1 cellular context compared by ENCODE assay signal in the genomic region with DNA sequence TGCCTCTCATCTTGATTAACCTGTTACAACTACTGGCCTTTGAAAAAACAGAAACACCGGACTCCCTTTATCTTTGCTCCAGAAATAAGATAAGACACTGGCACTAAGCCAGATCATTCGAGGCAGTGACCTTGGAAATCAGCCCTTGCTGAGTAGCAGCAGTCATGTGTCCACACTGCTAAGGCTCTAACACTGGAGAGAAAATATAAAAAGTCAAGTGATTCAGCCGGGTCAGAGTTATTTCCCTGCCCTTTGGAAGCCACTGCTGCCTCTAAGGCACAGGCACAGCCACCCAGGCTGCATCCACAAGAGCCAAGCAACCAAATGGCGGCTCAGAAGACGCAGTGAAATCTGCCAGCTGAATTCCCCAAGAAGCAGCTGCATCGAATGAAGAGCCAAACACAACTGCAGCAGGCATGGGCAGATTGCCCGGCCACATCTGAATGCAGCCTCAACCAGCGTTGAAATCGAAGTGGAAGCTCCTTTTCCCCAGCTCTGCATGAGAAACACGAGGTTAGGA.
TF ChIP-seq lines count a peak whose summit lies in the region.

No MANE protein-coding gene starts in this region.

TF ChIP-seq in GM23338, 12 proteins besides CTCF, POLR2A, EP300 and RAD21 (continued from another document):
- TF ChIP-seq, protein P1, sequence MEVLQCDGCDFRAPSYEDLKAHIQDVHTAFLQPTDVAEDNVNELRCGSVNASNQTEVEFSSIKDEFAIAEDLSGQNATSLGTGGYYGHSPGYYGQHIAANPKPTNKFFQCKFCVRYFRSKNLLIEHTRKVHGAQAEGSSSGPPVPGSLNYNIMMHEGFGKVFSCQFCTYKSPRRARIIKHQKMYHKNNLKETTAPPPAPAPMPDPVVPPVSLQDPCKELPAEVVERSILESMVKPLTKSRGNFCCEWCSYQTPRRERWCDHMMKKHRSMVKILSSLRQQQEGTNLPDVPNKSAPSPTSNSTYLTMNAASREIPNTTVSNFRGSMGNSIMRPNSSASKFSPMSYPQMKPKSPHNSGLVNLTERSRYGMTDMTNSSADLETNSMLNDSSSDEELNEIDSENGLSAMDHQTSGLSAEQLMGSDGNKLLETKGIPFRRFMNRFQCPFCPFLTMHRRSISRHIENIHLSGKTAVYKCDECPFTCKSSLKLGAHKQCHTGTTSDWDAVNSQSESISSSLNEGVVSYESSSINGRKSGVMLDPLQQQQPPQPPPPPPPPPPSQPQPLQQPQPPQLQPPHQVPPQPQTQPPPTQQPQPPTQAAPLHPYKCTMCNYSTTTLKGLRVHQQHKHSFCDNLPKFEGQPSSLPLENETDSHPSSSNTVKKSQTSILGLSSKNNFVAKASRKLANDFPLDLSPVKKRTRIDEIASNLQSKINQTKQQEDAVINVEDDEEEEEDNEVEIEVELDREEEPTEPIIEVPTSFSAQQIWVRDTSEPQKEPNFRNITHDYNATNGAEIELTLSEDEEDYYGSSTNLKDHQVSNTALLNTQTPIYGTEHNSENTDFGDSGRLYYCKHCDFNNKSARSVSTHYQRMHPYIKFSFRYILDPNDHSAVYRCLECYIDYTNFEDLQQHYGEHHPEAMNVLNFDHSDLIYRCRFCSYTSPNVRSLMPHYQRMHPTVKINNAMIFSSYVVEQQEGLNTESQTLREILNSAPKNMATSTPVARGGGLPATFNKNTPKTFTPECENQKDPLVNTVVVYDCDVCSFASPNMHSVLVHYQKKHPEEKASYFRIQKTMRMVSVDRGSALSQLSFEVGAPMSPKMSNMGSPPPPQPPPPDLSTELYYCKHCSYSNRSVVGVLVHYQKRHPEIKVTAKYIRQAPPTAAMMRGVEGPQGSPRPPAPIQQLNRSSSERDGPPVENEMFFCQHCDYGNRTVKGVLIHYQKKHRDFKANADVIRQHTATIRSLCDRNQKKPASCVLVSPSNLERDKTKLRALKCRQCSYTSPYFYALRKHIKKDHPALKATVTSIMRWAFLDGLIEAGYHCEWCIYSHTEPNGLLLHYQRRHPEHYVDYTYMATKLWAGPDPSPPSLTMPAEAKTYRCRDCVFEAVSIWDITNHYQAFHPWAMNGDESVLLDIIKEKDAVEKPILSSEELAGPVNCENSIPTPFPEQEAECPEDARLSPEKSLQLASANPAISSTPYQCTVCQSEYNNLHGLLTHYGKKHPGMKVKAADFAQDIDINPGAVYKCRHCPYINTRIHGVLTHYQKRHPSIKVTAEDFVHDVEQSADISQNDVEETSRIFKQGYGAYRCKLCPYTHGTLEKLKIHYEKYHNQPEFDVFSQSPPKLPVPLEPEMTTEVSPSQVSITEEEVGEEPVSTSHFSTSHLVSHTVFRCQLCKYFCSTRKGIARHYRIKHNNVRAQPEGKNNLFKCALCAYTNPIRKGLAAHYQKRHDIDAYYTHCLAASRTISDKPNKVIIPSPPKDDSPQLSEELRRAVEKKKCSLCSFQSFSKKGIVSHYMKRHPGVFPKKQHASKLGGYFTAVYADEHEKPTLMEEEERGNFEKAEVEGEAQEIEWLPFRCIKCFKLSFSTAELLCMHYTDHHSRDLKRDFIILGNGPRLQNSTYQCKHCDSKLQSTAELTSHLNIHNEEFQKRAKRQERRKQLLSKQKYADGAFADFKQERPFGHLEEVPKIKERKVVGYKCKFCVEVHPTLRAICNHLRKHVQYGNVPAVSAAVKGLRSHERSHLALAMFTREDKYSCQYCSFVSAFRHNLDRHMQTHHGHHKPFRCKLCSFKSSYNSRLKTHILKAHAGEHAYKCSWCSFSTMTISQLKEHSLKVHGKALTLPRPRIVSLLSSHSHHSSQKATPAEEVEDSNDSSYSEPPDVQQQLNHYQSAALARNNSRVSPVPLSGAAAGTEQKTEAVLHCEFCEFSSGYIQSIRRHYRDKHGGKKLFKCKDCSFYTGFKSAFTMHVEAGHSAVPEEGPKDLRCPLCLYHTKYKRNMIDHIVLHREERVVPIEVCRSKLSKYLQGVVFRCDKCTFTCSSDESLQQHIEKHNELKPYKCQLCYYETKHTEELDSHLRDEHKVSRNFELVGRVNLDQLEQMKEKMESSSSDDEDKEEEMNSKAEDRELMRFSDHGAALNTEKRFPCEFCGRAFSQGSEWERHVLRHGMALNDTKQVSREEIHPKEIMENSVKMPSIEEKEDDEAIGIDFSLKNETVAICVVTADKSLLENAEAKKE (CRISPR knock-in tag; IDR thresholded peaks at IDR 0.05), result no peak
- TF ChIP-seq CREB1 (CRISPR knock-in tag; IDR thresholded peaks at IDR 0.05; ENCODE audit: low read depth), result no peak
- no peak for TF ChIP-seq JUNB (IDR thresholded peaks at IDR 0.05; ENCODE audit: unreplicated experiment)
- TF ChIP-seq ZNF114 (CRISPR knock-in tag; IDR thresholded peaks at IDR 0.05), result no peak
- no peak for TF ChIP-seq EZH2 (IDR thresholded peaks at IDR 0.05; ENCODE audit: low read depth, unreplicated experiment)
- TF ChIP-seq EZH2phosphoT487 (IDR thresholded peaks at IDR 0.05; ENCODE audit: unreplicated experiment), result no peak
- TF ChIP-seq ZNF331 (CRISPR knock-in tag; IDR thresholded peaks at IDR 0.05; ENCODE audit: low read depth), result no peak
TF ChIP-seq in GM23338: peak in this region for 0.
